13 cellular contexts compared by ENCODE assay signal in the genomic region with DNA sequence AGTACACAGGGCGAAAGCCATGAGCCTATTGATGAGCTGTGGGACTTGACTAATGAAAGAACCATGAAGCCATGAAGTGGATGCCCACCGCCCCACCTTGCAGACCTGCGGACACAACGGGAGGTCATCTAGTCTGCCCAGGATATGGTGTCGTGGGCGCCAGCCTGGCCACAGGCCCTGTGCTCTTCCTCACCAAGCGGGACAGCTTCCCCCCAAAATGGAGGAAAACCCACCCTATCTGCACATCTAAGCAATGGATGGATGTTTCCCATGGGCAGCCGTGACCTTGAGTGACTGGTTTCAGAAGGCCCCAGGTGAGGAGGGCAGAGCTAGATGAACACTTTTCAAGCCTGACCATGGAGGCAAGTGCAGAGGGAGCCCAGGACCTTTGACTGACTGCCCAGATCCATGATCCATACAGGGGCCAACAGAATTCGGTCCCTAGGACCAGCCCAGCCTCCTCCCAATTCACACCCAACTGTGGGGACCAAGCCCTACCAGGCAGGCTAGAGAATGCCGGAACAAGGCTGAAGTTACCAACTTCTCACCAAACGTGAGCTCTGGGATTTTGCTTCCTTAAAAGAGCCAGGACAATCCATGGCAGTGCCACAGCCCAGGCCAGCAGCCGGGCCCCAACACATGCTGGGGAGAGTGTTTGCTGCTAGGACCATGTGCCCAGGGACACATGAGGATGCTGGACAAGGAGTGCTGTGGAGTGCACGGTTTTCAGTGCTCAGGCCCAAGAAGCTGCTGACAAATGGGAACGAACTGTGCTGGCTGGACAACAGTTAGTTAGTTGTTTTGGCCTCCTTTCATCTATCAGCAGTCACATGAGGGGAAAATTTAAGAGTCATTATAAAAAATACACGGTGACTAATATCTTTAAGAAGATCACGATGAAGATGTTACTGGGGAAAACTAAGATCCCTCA.
DNase-seq lines count a peak whose midpoint lies in the region; ATAC-seq and TF ChIP-seq lines count a peak whose summit lies in the region.
"Had no signal": no experiment of that assay in that cellular context is flagged by ENCODE, and none has a peak within 500 bp of the region (broad histone marks: within the 10 kb centered on the region; RNA-seq: fewer than 3 reads in every experiment).

No MANE protein-coding gene starts in this region.

- TF ChIP-seq CTCF in lower lobe of right lung (IDR thresholded peaks at IDR 0.05) = no peak

- peaks cover 13% of the 10 kb centered on the region for H3K4me1 Mint-ChIP-seq in activated CD4-positive, alpha-beta T cell treated with anti-CD3 and anti-CD28 coated beads, Interleukin-2, amount 10 ng/mL, durations not matched to agents 24 days and 14 days
- H3K4me1 Mint-ChIP-seq in effector memory CD8-positive, alpha-beta T cell (ENCODE audit: low read depth in 2 of 2) = peaks cover 16% of the 10 kb centered on the region in 2 donors

- no peaks in the 10 kb centered on the region for H3K4me1 ChIP-seq in lower lobe of right lung
- H3K4me1 ChIP-seq: A549, pancreas had no signal

- no peaks in the 10 kb centered on the region for H3K27me3 ChIP-seq in lower lobe of right lung (ENCODE audit: low read depth)
- H3K27me3 ChIP-seq: pancreas had no signal

- no peak for ATAC-seq in effector memory CD8-positive, alpha-beta T cell (replicated peaks)
- no peak for ATAC-seq in lower lobe of right lung
- no peak for ATAC-seq in HG03469 (IDR thresholded peaks at IDR 0.05; ENCODE audit: unreplicated experiment)
- ATAC-seq: A549 had no signal

- peaks cover 63% of the 10 kb centered on the region for H3K36me3 Mint-ChIP-seq in activated CD4-positive, alpha-beta T cell treated with anti-CD3 and anti-CD28 coated beads, Interleukin-2, amount 10 ng/mL, durations not matched to agents 24 days and 14 days (ENCODE audit: low read depth)
- peaks cover 27% of the 10 kb centered on the region for H3K36me3 Mint-ChIP-seq in effector memory CD8-positive, alpha-beta T cell (ENCODE audit: insufficient read depth)

- peak overlapping the region; percentile 12 for H3K27ac Mint-ChIP-seq in activated CD4-positive, alpha-beta T cell treated with anti-CD3 and anti-CD28 coated beads, Interleukin-2, amount 10 ng/mL, durations not matched to agents 24 days and 14 days
- H3K27ac Mint-ChIP-seq in effector memory CD8-positive, alpha-beta T cell = peak overlapping the region; percentile 4 to 77

- intact Hi-C loops in activated CD4-positive, alpha-beta T cell treated with anti-CD3 and anti-CD28 coated beads, Interleukin-2, amount 10 ng/mL, durations not matched to agents 24 days and 14 days (cut with micrococcal nuclease) = no loop called here
- intact Hi-C loops in lower lobe of right lung (cut with DNase I) = no loop called here

- DNase-seq in activated CD4-positive, alpha-beta T cell treated with anti-CD3 and anti-CD28 coated beads, Interleukin-2, amount 10 ng/mL, durations not matched to agents 24 days and 14 days = no peak
- DNase-seq in activated CD4-positive, alpha-beta T cell treated with anti-CD3 and anti-CD28 coated beads for 1 hour = no peak
- no peak for DNase-seq in effector memory CD8-positive, alpha-beta T cell
- DNase-seq in lower lobe of right lung (peak; percentile 32), NCI-H510A treated with DMSO at 0.1 percent for 48 hours (lab: John Stamatoyannopoulos, UW) (no peak), DMS153 (lab: John Stamatoyannopoulos, UW) (no peak)
- DNase-seq: cortex of kidney, KG1, NCI-H524 had no signal

- H3K9me3 Mint-ChIP-seq in activated CD4-positive, alpha-beta T cell treated with anti-CD3 and anti-CD28 coated beads, Interleukin-2, amount 10 ng/mL, durations not matched to agents 24 days and 14 days = no peaks in the 10 kb centered on the region
- H3K9me3 Mint-ChIP-seq in effector memory CD8-positive, alpha-beta T cell = peaks cover 8% of the 10 kb centered on the region in 2 donors

- H3K27me3 Mint-ChIP-seq in activated CD4-positive, alpha-beta T cell treated with anti-CD3 and anti-CD28 coated beads, Interleukin-2, amount 10 ng/mL, durations not matched to agents 24 days and 14 days = no peaks in the 10 kb centered on the region
- no peaks in the 10 kb centered on the region for H3K27me3 Mint-ChIP-seq in effector memory CD8-positive, alpha-beta T cell

- H3K4me3 Mint-ChIP-seq in activated CD4-positive, alpha-beta T cell treated with anti-CD3 and anti-CD28 coated beads, Interleukin-2, amount 10 ng/mL, durations not matched to agents 24 days and 14 days = no peak overlapping the region
- peak overlapping the region; percentile 30 to 54 for H3K4me3 Mint-ChIP-seq in effector memory CD8-positive, alpha-beta T cell

- H3K27ac ChIP-seq in lower lobe of right lung (no peak overlapping the region), temporal lobe (ENCODE audit: low read depth, low read length) (peak overlapping the region; percentile 88)
- H3K27ac ChIP-seq: A549, pancreas had no signal

- H3K9me3 ChIP-seq in lower lobe of right lung = no peaks in the 10 kb centered on the region
- H3K9me3 ChIP-seq: A549, pancreas had no signal

- peaks cover 74% of the 10 kb centered on the region for H3K36me3 ChIP-seq in lower lobe of right lung

- H3K4me3 ChIP-seq in lower lobe of right lung = no peak overlapping the region
- H3K4me3 ChIP-seq: A549, pancreas had no signal
